Comparison of ENCODE assay signal across 1 cellular context in the genomic region with DNA sequence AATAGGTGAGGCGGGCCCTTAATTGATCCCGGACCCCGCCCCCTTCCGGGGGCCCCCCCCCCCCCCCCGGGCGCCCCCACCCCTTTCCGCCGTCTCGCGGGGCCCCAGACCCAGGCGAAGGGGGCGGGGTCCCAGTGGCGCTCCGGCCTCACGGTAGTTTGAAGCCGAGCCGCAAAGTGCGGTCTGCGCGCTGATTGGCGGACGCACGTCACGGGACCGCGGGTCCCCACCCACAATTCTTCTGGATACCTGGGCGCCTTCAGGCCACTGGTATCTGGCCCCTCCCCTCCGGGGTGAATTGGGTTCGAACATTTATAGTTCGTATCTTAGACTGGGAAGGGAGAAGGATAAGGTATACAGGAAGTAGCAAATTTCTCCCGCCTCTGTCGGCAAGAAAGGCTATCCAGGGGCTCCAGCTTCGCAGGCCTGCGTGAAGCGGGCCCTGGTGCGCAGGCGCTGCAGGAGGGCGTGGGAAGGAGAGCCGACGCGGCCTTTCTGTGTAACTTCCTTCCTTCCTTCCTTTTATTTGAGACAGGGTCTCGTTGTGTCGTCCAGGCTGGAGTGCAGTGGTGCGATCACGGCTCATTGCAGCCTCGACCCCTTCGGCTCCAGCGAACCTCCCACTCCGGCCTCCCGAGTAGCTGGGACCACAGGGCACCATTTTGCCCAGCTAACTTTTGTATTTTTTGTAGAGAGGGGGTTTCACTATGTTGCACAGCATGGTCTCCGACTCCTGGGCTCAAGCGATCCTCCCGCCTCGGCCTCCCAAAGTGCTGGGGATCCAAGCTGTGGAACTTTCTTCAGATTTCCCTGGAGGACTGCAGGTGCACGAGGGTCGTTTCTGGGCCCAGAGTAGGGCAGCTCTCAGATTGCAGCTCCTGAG.
TF ChIP-seq lines count a peak whose summit lies in the region.

No MANE protein-coding gene starts in this region.

TF ChIP-seq in HepG2, 621 proteins besides CTCF, POLR2A, EP300 and RAD21 (continued from another document):
- TF ChIP-seq, protein P1, sequence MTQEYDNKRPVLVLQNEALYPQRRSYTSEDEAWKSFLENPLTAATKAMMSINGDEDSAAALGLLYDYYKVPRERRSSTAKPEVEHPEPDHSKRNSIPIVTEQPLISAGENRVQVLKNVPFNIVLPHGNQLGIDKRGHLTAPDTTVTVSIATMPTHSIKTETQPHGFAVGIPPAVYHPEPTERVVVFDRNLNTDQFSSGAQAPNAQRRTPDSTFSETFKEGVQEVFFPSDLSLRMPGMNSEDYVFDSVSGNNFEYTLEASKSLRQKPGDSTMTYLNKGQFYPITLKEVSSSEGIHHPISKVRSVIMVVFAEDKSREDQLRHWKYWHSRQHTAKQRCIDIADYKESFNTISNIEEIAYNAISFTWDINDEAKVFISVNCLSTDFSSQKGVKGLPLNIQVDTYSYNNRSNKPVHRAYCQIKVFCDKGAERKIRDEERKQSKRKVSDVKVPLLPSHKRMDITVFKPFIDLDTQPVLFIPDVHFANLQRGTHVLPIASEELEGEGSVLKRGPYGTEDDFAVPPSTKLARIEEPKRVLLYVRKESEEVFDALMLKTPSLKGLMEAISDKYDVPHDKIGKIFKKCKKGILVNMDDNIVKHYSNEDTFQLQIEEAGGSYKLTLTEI (CRISPR knock-in tag; conservative IDR thresholded peaks at IDR 0.05), result no peak
- TF ChIP-seq, protein P2, sequence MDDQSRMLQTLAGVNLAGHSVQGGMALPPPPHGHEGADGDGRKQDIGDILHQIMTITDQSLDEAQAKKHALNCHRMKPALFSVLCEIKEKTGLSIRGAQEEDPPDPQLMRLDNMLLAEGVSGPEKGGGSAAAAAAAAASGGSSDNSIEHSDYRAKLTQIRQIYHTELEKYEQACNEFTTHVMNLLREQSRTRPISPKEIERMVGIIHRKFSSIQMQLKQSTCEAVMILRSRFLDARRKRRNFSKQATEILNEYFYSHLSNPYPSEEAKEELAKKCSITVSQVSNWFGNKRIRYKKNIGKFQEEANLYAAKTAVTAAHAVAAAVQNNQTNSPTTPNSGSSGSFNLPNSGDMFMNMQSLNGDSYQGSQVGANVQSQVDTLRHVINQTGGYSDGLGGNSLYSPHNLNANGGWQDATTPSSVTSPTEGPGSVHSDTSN (CRISPR knock-in tag; IDR thresholded peaks at IDR 0.05; ENCODE audit: borderline replicate concordance), result no peak
- no peak for TF ChIP-seq HNRNPH1 (optimal IDR thresholded peaks at IDR 0.05; ENCODE audit: low read depth, low read length)
